19 cellular contexts compared by ENCODE assay signal in the genomic region with DNA sequence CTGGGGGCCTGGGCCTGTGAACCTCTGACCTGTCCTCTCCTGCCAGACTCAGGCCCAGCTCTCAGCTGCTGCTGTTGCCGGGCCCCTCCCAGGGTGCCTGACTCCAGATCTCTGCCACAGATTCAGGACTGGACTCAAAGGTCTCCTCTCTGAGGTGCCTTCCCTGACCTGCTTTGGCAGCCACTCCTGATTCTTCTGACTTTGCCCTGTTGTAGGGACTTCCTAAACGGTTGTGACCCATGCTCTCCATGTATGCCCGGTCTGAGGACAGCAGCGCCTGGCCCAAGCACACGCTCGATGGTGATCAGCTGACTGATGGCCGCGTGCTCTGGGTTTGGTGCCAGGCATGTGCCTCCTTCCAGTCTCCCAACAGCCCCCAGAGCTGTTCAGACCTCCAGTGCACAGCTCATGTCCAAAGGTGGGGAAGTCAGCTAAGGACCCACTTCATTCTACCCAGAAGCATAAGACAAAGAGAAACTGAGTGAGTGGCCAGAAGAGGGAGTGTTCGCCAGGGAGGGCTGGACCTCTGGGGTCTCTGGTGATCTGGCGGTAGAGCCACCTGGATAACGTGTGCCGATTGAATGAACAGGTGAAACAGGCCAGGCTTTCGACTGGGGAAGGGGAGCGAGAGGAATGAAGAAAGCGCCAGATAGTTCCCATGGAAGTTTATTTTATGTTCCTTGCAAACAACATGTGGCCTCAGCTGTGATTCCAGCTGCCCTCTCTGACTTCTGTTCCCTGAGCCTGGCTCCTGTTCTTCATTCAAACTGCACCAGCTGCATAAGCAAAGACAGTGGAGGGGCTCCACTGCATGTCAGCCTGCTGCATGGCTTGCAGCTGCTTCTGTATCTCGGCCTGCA. TPM values are rescaled to one million over a fixed set of nuclear protein-coding genes. Genes with fewer than 3 reads are reported as not detected.
DNase-seq lines count a peak whose midpoint lies in the region; ATAC-seq, FAIRE-seq and TF ChIP-seq lines count a peak whose summit lies in the region.
"Had no signal": no experiment of that assay in that cellular context is flagged by ENCODE, and none has a peak within 500 bp of the region (broad histone marks: within the 10 kb centered on the region; RNA-seq: fewer than 3 reads in every experiment).

No MANE protein-coding gene starts in this region.

- no CpG with 5 or more reads among the region's 16 CpGs for WGBS in H9 (ENCODE audit: extremely low coverage, insufficient read length, low lambda C conversion rate)
- 42% methylated on average over 10 of the region's 16 CpGs for WGBS in HepG2 (ENCODE audit: low lambda C conversion rate)

- no peak overlapping the region for H3K4ac ChIP-seq in H9 (ENCODE audit: low read depth, low read length)

- no peak overlapping the region for H2BK12ac ChIP-seq in H9 (ENCODE audit: insufficient read length, low read depth, low read length)

- H3K4me3 Mint-ChIP-seq in H9 = no peak overlapping the region
- H3K4me3 Mint-ChIP-seq in central memory CD8-positive, alpha-beta T cell = no peak overlapping the region
- H3K4me3 Mint-ChIP-seq: CD4-positive, alpha-beta memory T cell had no signal

- no peak overlapping the region for H3K56ac ChIP-seq in H9 (ENCODE audit: insufficient read length, low read depth, low read length)

- no peak overlapping the region for H2BK5ac ChIP-seq in H9 (ENCODE audit: insufficient read length, low read length)

- POLR2A ChIA-PET in HepG2 (lab: Yijun Ruan, JAX) = no interaction called here

- no peak overlapping the region for H3K14ac ChIP-seq in H9 (ENCODE audit: insufficient read depth, low read length)

- H3K9ac ChIP-seq in H9 (ENCODE audit: extremely low read depth, insufficient read length, low read length) (no peak overlapping the region), HepG2 (ENCODE audit: insufficient read depth, low read depth, low read length) (no peak overlapping the region)

- TF ChIP-seq EP300 in HepG2 (IDR thresholded peaks at IDR 0.05; ENCODE audit: low read depth in 2 of 2, low read length in 2 of 2) (no peak), HepG2 (CRISPR knock-in tag; IDR thresholded peaks at IDR 0.05; ENCODE audit: borderline replicate concordance) (no peak)

- no TSS peak for BruUV-seq in HepG2 (replicated peaks; lab: Mats Ljungman, UMichigan)

- H3K36me3 ChIP-seq in HepG2 (replicated peaks in 1 of 2; ENCODE audit: control insufficient read depth in 1 of 2, insufficient read depth in 2 of 2, low read length in 2 of 2) = no peaks in the 10 kb centered on the region
- H3K36me3 ChIP-seq: BE2C had no signal

- no peak for TF ChIP-seq POLR2A in HepG2 (IDR thresholded peaks at IDR 0.05; ENCODE audit: insufficient read depth in 1 of 2, low read depth in 2 of 2, low read length in 2 of 2)

- ATAC-seq in central memory CD8-positive, alpha-beta T cell (replicated peaks; ENCODE audit: extremely low read depth, poor library complexity, severe bottlenecking) = no peak
- ATAC-seq in HepG2 = peak; percentile 67
- no peak for ATAC-seq in GM21360 (IDR thresholded peaks at IDR 0.05; ENCODE audit: unreplicated experiment)
- no peak for ATAC-seq in HG02759 (IDR thresholded peaks at IDR 0.05; ENCODE audit: unreplicated experiment)

- no peak for DNase-seq in H9
- DNase-seq in central memory CD8-positive, alpha-beta T cell (ENCODE audit: low spot score in 2 of 2) = no peak
- DNase-seq in HepG2 (ENCODE audit: low spot score) = no peak
- DNase-seq in skeletal muscle cell (ENCODE audit: low read depth) = peak; percentile 25
- DNase-seq in DMS53 (lab: John Stamatoyannopoulos, UW) = no peak
- DNase-seq in NCI-H2029 (lab: John Stamatoyannopoulos, UW) = no peak
- DNase-seq: ACHN; BE2C; CD4-positive, alpha-beta memory T cell; DMS79 treated with DMSO at 0.1 percent for 48 hours; GOT3; Kasumi-1; NCI-H2029 treated with DMSO at 0.1 percent for 48 hours; NCI-H510A treated with DMSO at 0.1 percent for 48 hours had no signal

- H2AFZ ChIP-seq in H9 (ENCODE audit: low read length) = no peak overlapping the region
- H2AFZ ChIP-seq in HepG2 (ENCODE audit: low read length) = no peak overlapping the region

- peaks cover 39% of the 10 kb centered on the region; the same call in 1 of the 2 replicates for H3K27me3 ChIP-seq in H9 (ENCODE audit: insufficient read depth, low read length)
- peaks cover 0 to 33% of the 10 kb centered on the region in 2 experiments; a peak in 3 of 5 replicates for H3K27me3 ChIP-seq in HepG2 (ENCODE audit: control insufficient read depth in 1 of 2, insufficient read depth in 2 of 2, low read length in 2 of 2)
- H3K27me3 ChIP-seq: BE2C had no signal

- TF ChIP-seq CTCF in H9 (conservative IDR thresholded peaks at IDR 0.05) (peak; percentile 30; the same call in 2 of the 3 replicates), HepG2 (CRISPR knock-in tag; IDR thresholded peaks at IDR 0.05) (no peak)

- H4K5ac ChIP-seq in H9 (ENCODE audit: insufficient read length, low read depth, low read length) = no peak overlapping the region

- H3K4me2 ChIP-seq in H9 (ENCODE audit: insufficient read depth, insufficient read length, low read length) (no peak overlapping the region), HepG2 (ENCODE audit: low read depth, low read length) (no peak overlapping the region; the same call in 1 of the 2 replicates)

- no peaks in the 10 kb centered on the region for H4K20me1 ChIP-seq in H9 (ENCODE audit: control insufficient read depth, insufficient read depth, insufficient read length)
- no peaks in the 10 kb centered on the region for H4K20me1 ChIP-seq in HepG2 (ENCODE audit: insufficient read depth, low read length)

- H3K4me3 ChIP-seq in HepG2 (replicated peaks in 1 of 3; ENCODE audit: insufficient read depth in 1 of 3, low read depth in 2 of 3, low read length in 3 of 3) (no peak overlapping the region), skeletal muscle cell (ENCODE audit: low read depth, low read length) (no peak overlapping the region)
- H3K4me3 ChIP-seq: SK-N-MC had no signal

- CTCF ChIA-PET in HepG2 (lab: Yijun Ruan, JAX; ENCODE audit: low intra/inter-chr PET ratio, low total read pairs) = no interaction called here

- H3K27me3 Mint-ChIP-seq in H9 (ENCODE audit: low read depth) = peaks cover 98% of the 10 kb centered on the region
- H3K27me3 Mint-ChIP-seq in central memory CD8-positive, alpha-beta T cell = peaks cover 22% of the 10 kb centered on the region

- H3K4me1 ChIP-seq in H9 (ENCODE audit: insufficient read depth, low read length) (no peaks in the 10 kb centered on the region), HepG2 (ENCODE audit: insufficient read depth, low read length) (peaks cover 15% of the 10 kb centered on the region)
- H3K4me1 ChIP-seq: BE2C had no signal

- no peaks in the 10 kb centered on the region for H3K9me3 Mint-ChIP-seq in H9
- no peaks in the 10 kb centered on the region for H3K9me3 Mint-ChIP-seq in central memory CD8-positive, alpha-beta T cell
- H3K9me3 Mint-ChIP-seq: CD4-positive, alpha-beta memory T cell had no signal

- no peaks in the 10 kb centered on the region for H3K79me1 ChIP-seq in H9 (ENCODE audit: insufficient read depth, low read depth, low read length, poor library complexity, severe bottlenecking)

- H3K9me3 ChIP-seq in H9 (ENCODE audit: control insufficient read depth, low read depth, low read length) (no peaks in the 10 kb centered on the region), HepG2 (ENCODE audit: low read length) (no peaks in the 10 kb centered on the region)
- H3K9me3 ChIP-seq: BE2C had no signal

- no peak overlapping the region for H3K23ac ChIP-seq in H9 (ENCODE audit: insufficient read length, low read depth, low read length)

- in situ Hi-C loops in HepG2 (cut with HindIII; ENCODE audit: extremely low pct_ligation_motif_present, low pct_unique_long_range_greater_than_20kb) = no loop called here

- intact Hi-C loops in HepG2 (cut with micrococcal nuclease; ENCODE audit: unreplicated experiment) = no loop called here

- TF ChIP-seq RAD21 in HepG2 (CRISPR knock-in tag; IDR thresholded peaks at IDR 0.05) = no peak

- no peak overlapping the region for H2AK5ac ChIP-seq in H9 (ENCODE audit: insufficient read length, low read length)

- H2BK20ac ChIP-seq in H9 (ENCODE audit: low read depth, low read length, poor library complexity, severe bottlenecking) = no peak overlapping the region

- no peak overlapping the region for H3K18ac ChIP-seq in H9 (ENCODE audit: insufficient read length, low read depth, low read length)

- no peak overlapping the region for H4K91ac ChIP-seq in H9 (ENCODE audit: insufficient read length, low read depth, low read length)

- H3K4me1 Mint-ChIP-seq in H9 = no peaks in the 10 kb centered on the region
- H3K4me1 Mint-ChIP-seq in central memory CD8-positive, alpha-beta T cell = no peaks in the 10 kb centered on the region
- H3K4me1 Mint-ChIP-seq: CD4-positive, alpha-beta memory T cell had no signal

- H3K27ac Mint-ChIP-seq in H9 = peak overlapping the region in 1 of 3 experiments; percentile 1; a peak in 1 of 7 replicates
- H3K27ac Mint-ChIP-seq in central memory CD8-positive, alpha-beta T cell (ENCODE audit: low read depth) = peak overlapping the region; percentile 16
- H3K27ac Mint-ChIP-seq: CD4-positive, alpha-beta memory T cell had no signal

- H2BK120ac ChIP-seq in H9 (ENCODE audit: low read depth, low read length, poor library complexity, severe bottlenecking) = no peak overlapping the region

- no peak overlapping the region for H2BK15ac ChIP-seq in H9 (ENCODE audit: low read depth, low read length)

- H3T11ph ChIP-seq in H9 (ENCODE audit: low read length) = no peak overlapping the region

- no peak overlapping the region for H3K27ac ChIP-seq in H9 (ENCODE audit: insufficient read length, low read depth, low read length)
- H3K27ac ChIP-seq in HepG2 (ENCODE audit: extremely low read length, insufficient read depth, low read length) = no peak overlapping the region
- H3K27ac ChIP-seq: SK-N-MC had no signal

- no peaks in the 10 kb centered on the region for H3K36me3 Mint-ChIP-seq in H9 (ENCODE audit: insufficient read depth in 1 of 3, low read depth in 3 of 3)
- no peaks in the 10 kb centered on the region for H3K36me3 Mint-ChIP-seq in central memory CD8-positive, alpha-beta T cell (ENCODE audit: insufficient read depth)
- H3K36me3 Mint-ChIP-seq: CD4-positive, alpha-beta memory T cell had no signal

- H4K8ac ChIP-seq in H9 (replicated peaks; ENCODE audit: insufficient read length, low read depth, low read length) = no peak overlapping the region

- H3K23me2 ChIP-seq in H9 (ENCODE audit: insufficient read length, low read depth, low read length, poor library complexity, severe bottlenecking) = no peaks in the 10 kb centered on the region

- FAIRE-seq in HepG2 (lab: Jason Lieb, UNC) = no peak
- FAIRE-seq: G401.6, GM12891 had no signal

- no peaks in the 10 kb centered on the region for H3K79me2 ChIP-seq in H9 (ENCODE audit: insufficient read depth, low read length)
- H3K79me2 ChIP-seq in HepG2 (ENCODE audit: insufficient read depth, low read length) = no peaks in the 10 kb centered on the region

RNA-seq across cellular contexts. Expression of a gene that starts 8.1 kb away (rescaled TPM):
- total RNA-seq in H9 (2021) (55.2 and 58.5 TPM in 2 replicates), HepG2 (2016; rRNA removed; fragmentation: Illumina TruSeq; extraction: Trizol) (18.2 and 28.5 TPM in 2 replicates)
- 15.2 and 19.6 TPM in 2 replicates for total RNA-seq in HepG2 (2016; cell fraction: cytosol; rRNA removed; fragmentation: Illumina TruSeq; extraction: Trizol; ENCODE audit: low read depth)
- total RNA-seq in HepG2 (2016; cell fraction: insoluble cytoplasmic fraction; rRNA removed; fragmentation: Illumina TruSeq; extraction: Trizol) = 16.3 and 26.7 TPM in 2 replicates
- total RNA-seq in HepG2 (2016; cell fraction: membrane; rRNA removed; fragmentation: Illumina TruSeq; extraction: Trizol) = 11.0 and 11.7 TPM in 2 replicates
- total RNA-seq in HepG2 (2016; cell fraction: nucleus; rRNA removed; fragmentation: Illumina TruSeq; extraction: Trizol) = 44.1 and 55.2 TPM in 2 replicates
- polyA plus RNA-seq in HepG2 (2011; rRNA removed) = 29.7 and 36.2 TPM in 2 replicates
- polyA plus RNA-seq in HepG2 (2011; cell fraction: cytosol; rRNA removed) = 8.8 and 12.0 TPM in 2 replicates
- 321 and 373 TPM in 2 replicates for polyA plus RNA-seq in HepG2 (2011; cell fraction: nucleus; rRNA removed)
- polyA plus RNA-seq in HepG2 (2012) = 22.3 and 45.3 TPM in 2 replicates
- 1.6 and 1.8 TPM in 2 replicates for polyA plus RNA-seq in HepG2 (2016; cell fraction: cytosol; fragmentation: Illumina TruSeq; extraction: Trizol; ENCODE audit: low read depth)
- 13.9 and 14.0 TPM in 2 replicates for polyA plus RNA-seq in HepG2 (2016; cell fraction: insoluble cytoplasmic fraction; fragmentation: Illumina TruSeq; extraction: Trizol; ENCODE audit: low read depth)
- 2.7 and 2.9 TPM in 2 replicates for polyA plus RNA-seq in HepG2 (2016; cell fraction: membrane; fragmentation: Illumina TruSeq; extraction: Trizol; ENCODE audit: low read depth)
- 115 and 122 TPM in 2 replicates for polyA plus RNA-seq in HepG2 (2016; cell fraction: nucleus; fragmentation: Illumina TruSeq; extraction: Trizol; ENCODE audit: insufficient read depth, low read depth)
- polyA minus RNA-seq in HepG2 (2011; rRNA and poly(A)+ RNA removed; ENCODE audit: low replicate concordance) = 29.4 and 31.9 TPM in 2 replicates
- 3.7 and 5.9 TPM in 2 replicates for polyA minus RNA-seq in HepG2 (2011; cell fraction: cytosol; rRNA and poly(A)+ RNA removed)
- 49.7 and 52.4 TPM in 2 replicates for polyA minus RNA-seq in HepG2 (2011; cell fraction: nucleus; rRNA and poly(A)+ RNA removed)

RNA-seq across cellular contexts. Expression of a gene that starts 38.0 kb away (rescaled TPM):
- 19.0 and 21.1 TPM in 2 replicates for total RNA-seq in H9 (2021)
- 19.6 and 20.4 TPM in 2 replicates for total RNA-seq in HepG2 (2016; rRNA removed; fragmentation: Illumina TruSeq; extraction: Trizol)
- 1.8 TPM in 2 replicates for total RNA-seq in HepG2 (2016; cell fraction: cytosol; rRNA removed; fragmentation: Illumina TruSeq; extraction: Trizol; ENCODE audit: low read depth)
- total RNA-seq in HepG2 (2016; cell fraction: insoluble cytoplasmic fraction; rRNA removed; fragmentation: Illumina TruSeq; extraction: Trizol) = 19.5 and 19.8 TPM in 2 replicates
- total RNA-seq in HepG2 (2016; cell fraction: membrane; rRNA removed; fragmentation: Illumina TruSeq; extraction: Trizol) = 5.8 and 7.5 TPM in 2 replicates
- total RNA-seq in HepG2 (2016; cell fraction: nucleus; rRNA removed; fragmentation: Illumina TruSeq; extraction: Trizol) = 13.2 and 13.5 TPM in 2 replicates
- 11.0 and 14.4 TPM in 2 replicates for polyA plus RNA-seq in HepG2 (2011; rRNA removed)
- polyA plus RNA-seq in HepG2 (2011; cell fraction: cytosol; rRNA removed) = 8.9 and 10.5 TPM in 2 replicates
- polyA plus RNA-seq in HepG2 (2011; cell fraction: nucleus; rRNA removed) = 51.0 and 62.2 TPM in 2 replicates
- polyA plus RNA-seq in HepG2 (2012) = 7.7 and 10.0 TPM in 2 replicates
- polyA plus RNA-seq in HepG2 (2016; cell fraction: cytosol; fragmentation: Illumina TruSeq; extraction: Trizol; ENCODE audit: low read depth) = 1.2 and 1.9 TPM in 2 replicates
- polyA plus RNA-seq in HepG2 (2016; cell fraction: insoluble cytoplasmic fraction; fragmentation: Illumina TruSeq; extraction: Trizol; ENCODE audit: low read depth) = 11.3 and 12.7 TPM in 2 replicates
- 3.0 and 4.1 TPM in 2 replicates for polyA plus RNA-seq in HepG2 (2016; cell fraction: membrane; fragmentation: Illumina TruSeq; extraction: Trizol; ENCODE audit: low read depth)
- polyA plus RNA-seq in HepG2 (2016; cell fraction: nucleus; fragmentation: Illumina TruSeq; extraction: Trizol; ENCODE audit: insufficient read depth, low read depth) = 19.5 and 30.2 TPM in 2 replicates
- 9.9 and 30.7 TPM in 2 replicates for polyA minus RNA-seq in HepG2 (2011; rRNA and poly(A)+ RNA removed; ENCODE audit: low replicate concordance)
- 9.1 and 9.8 TPM in 2 replicates for polyA minus RNA-seq in HepG2 (2011; cell fraction: cytosol; rRNA and poly(A)+ RNA removed)
- polyA minus RNA-seq in HepG2 (2011; cell fraction: nucleus; rRNA and poly(A)+ RNA removed) = 7.8 and 8.6 TPM in 2 replicates
